ENCODE assay signal across 1 cellular context in the genomic region with DNA sequence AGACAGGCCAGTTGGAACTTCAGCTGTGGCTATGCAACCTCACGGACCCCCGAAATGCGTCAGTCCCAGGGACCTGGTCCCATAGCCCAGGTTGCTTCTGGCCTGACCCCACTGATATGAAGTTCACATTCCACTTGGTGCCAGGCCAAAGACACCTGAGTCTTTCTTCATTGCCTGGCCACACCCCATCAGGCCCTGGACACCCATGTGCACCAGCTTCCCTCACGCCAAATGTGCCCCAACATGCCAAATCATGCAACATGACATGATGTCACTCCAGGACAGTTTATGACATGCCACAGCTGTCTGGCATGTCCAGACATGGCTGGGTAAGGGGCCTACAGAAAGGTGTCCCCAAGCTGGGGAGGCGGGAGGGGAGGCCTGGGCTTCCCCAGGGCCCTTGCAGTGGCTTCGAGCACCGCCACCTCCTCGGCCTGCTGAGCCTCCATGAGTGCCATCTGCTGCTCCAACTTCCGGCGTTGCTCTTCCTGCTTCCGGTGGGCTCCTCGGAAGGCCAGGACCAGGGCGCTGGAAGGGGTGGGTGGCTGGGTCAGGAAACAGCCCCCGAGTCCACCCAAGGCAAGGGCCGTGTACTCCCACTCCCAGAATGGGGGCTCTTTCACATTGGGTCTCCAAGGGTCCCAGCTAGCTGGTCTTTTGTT.
TF ChIP-seq lines count a peak whose summit lies in the region.

No MANE protein-coding gene starts in this region.

TF ChIP-seq in H1, 55 proteins besides CTCF, POLR2A, EP300 and RAD21:
- TF ChIP-seq SP1 (IDR thresholded peaks at IDR 0.05; ENCODE audit: low read depth, low read length) (no peak), POU5F1 (IDR thresholded peaks at IDR 0.05; ENCODE audit: low read depth, low read length) (no peak), BCL11A (IDR thresholded peaks at IDR 0.05; ENCODE audit: low read depth in 2 of 2, low read length in 2 of 2) (no peak)
